In the genomic region with DNA sequence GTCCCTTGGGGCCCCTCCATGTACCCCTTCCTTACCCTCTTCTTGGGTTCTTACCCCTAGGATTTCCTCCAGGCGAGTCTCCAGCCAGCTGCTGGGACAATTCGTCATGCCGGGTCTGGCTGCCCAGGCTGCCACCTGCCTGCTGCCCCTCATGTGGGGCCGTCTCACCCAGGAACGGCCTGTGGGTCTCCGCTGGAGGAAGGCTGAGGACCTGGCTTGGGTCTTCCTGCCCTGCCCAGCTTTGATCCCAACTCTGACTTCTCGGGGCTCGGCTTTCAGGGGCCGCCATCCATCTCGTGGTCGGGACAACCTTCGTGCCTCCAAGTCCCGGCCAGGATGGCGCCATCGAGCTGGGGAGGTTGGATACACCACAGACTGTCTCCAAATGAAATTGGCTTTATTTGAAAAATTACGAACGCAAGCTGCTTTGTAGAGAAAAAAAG, we compare ENCODE assay signal across 2 cellular contexts.
TF ChIP-seq lines count a peak whose summit lies in the region.

No MANE protein-coding gene starts in this region.

TF ChIP-seq in H1, 55 proteins besides CTCF, POLR2A, EP300 and RAD21 (continued from another document):
- TF ChIP-seq EZH2 (IDR thresholded peaks at IDR 0.05; ENCODE audit: low read depth, low read length, severe bottlenecking): no peak
- TF ChIP-seq SP2 (IDR thresholded peaks at IDR 0.05; ENCODE audit: low read length): no peak
- TF ChIP-seq NANOG (IDR thresholded peaks at IDR 0.05; ENCODE audit: insufficient read depth, low read depth, low read length, poor library complexity, severe bottlenecking): no peak
- no peak for TF ChIP-seq RBBP5 (IDR thresholded peaks at IDR 0.05; ENCODE audit: borderline replicate concordance, low read depth, low read length)
- no peak for TF ChIP-seq YY1 (IDR thresholded peaks at IDR 0.05; ENCODE audit: low read depth, low read length)
- no peak for TF ChIP-seq ZNF274 (IDR thresholded peaks at IDR 0.05; ENCODE audit: borderline replicate concordance, extremely low read depth, low read length)
- no peak for TF ChIP-seq SP4 (IDR thresholded peaks at IDR 0.05; ENCODE audit: low read length)
- no peak for TF ChIP-seq KDM1A (IDR thresholded peaks at IDR 0.05; ENCODE audit: borderline replicate concordance, low read length)
- TF ChIP-seq KDM4A (IDR thresholded peaks at IDR 0.05; ENCODE audit: low read depth, low read length, severe bottlenecking): no peak
- no peak for TF ChIP-seq GABPA (IDR thresholded peaks at IDR 0.05; ENCODE audit: borderline replicate concordance, insufficient read depth, low read length)
TF ChIP-seq in H1: peak in this region for 0.

TF ChIP-seq in neural cell, 6 proteins besides CTCF, POLR2A, EP300 and RAD21 (continued from another document):
- TF ChIP-seq SMC3 (conservative IDR thresholded peaks at IDR 0.05; ENCODE audit: poor library complexity) (no peak), EZH2 (IDR thresholded peaks at IDR 0.05; ENCODE audit: borderline replicate concordance, insufficient read depth, low read length, poor library complexity, severe bottlenecking) (no peak), TAF1 (IDR thresholded peaks at IDR 0.05; ENCODE audit: low read depth) (no peak), MXI1 (conservative IDR thresholded peaks at IDR 0.05; ENCODE audit: poor library complexity, severe bottlenecking) (no peak)
- TF ChIP-seq, protein P1, sequence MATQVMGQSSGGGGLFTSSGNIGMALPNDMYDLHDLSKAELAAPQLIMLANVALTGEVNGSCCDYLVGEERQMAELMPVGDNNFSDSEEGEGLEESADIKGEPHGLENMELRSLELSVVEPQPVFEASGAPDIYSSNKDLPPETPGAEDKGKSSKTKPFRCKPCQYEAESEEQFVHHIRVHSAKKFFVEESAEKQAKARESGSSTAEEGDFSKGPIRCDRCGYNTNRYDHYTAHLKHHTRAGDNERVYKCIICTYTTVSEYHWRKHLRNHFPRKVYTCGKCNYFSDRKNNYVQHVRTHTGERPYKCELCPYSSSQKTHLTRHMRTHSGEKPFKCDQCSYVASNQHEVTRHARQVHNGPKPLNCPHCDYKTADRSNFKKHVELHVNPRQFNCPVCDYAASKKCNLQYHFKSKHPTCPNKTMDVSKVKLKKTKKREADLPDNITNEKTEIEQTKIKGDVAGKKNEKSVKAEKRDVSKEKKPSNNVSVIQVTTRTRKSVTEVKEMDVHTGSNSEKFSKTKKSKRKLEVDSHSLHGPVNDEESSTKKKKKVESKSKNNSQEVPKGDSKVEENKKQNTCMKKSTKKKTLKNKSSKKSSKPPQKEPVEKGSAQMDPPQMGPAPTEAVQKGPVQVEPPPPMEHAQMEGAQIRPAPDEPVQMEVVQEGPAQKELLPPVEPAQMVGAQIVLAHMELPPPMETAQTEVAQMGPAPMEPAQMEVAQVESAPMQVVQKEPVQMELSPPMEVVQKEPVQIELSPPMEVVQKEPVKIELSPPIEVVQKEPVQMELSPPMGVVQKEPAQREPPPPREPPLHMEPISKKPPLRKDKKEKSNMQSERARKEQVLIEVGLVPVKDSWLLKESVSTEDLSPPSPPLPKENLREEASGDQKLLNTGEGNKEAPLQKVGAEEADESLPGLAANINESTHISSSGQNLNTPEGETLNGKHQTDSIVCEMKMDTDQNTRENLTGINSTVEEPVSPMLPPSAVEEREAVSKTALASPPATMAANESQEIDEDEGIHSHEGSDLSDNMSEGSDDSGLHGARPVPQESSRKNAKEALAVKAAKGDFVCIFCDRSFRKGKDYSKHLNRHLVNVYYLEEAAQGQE (IDR thresholded peaks at IDR 0.05; ENCODE audit: borderline replicate concordance): no peak
